11 cellular contexts compared by ENCODE assay signal in the genomic region with DNA sequence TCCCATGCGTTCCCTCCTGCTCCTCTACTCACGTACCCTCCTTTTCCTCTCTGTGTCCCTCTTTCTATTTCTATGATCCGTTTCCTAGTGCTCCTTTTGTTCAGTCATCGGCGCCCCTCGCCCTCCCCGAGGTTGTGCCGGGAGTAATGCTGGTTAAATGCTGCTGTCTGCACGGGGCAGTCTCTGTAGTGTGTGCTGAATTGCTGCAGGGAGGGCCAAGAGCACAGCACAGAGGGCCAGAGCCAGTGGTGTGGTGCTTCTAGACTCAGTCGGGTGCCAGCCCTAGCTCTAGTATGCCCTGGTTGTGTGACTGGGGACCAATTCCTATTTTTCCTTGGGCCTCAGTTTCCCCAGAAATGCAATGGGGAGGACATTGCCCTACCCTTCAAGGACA.
DNase-seq lines count a peak whose midpoint lies in the region; ATAC-seq and TF ChIP-seq lines count a peak whose summit lies in the region.
"Had no signal": no experiment of that assay in that cellular context is flagged by ENCODE, and none has a peak within 500 bp of the region (broad histone marks: within the 10 kb centered on the region; RNA-seq: fewer than 3 reads in every experiment).

No MANE protein-coding gene starts in this region.

- no peak overlapping the region for H3K4ac ChIP-seq in mesendoderm (ENCODE audit: low read depth, low read length)

- no peaks in the 10 kb centered on the region for H3K36me3 ChIP-seq in fibroblast of lung (ENCODE audit: control insufficient read depth, insufficient read depth, low read length)
- no peaks in the 10 kb centered on the region for H3K36me3 ChIP-seq in mesendoderm (ENCODE audit: control insufficient read depth, insufficient read depth, low read length)
- no peaks in the 10 kb centered on the region for H3K36me3 ChIP-seq in thyroid gland
- no peaks in the 10 kb centered on the region for H3K36me3 ChIP-seq in esophagus squamous epithelium

- H4K8ac ChIP-seq in mesendoderm (ENCODE audit: low read depth, low read length), result no peak overlapping the region

- H3K9me3 ChIP-seq in fibroblast of lung (ENCODE audit: control insufficient read depth, insufficient read depth, low read depth, low read length), result no peaks in the 10 kb centered on the region
- no peaks in the 10 kb centered on the region for H3K9me3 ChIP-seq in thyroid gland
- H3K9me3 ChIP-seq in esophagus squamous epithelium, result no peaks in the 10 kb centered on the region

- no peak overlapping the region for H2BK120ac ChIP-seq in mesendoderm (ENCODE audit: low read depth, low read length)

- H3K4me1 ChIP-seq in fibroblast of lung (ENCODE audit: control insufficient read depth, extremely low read depth, insufficient read depth, low read length), result peaks cover 20% of the 10 kb centered on the region
- peaks cover 27% of the 10 kb centered on the region for H3K4me1 ChIP-seq in mesendoderm (ENCODE audit: control insufficient read depth, low read depth, low read length)
- H3K4me1 ChIP-seq in thyroid gland, result peaks cover 43 to 51% of the 10 kb centered on the region in 2 donors
- H3K4me1 ChIP-seq in esophagus squamous epithelium, result peaks cover 7 to 22% (median 9%) of the 10 kb centered on the region in 3 donors

- peak overlapping the region; percentile 37 for H2AFZ ChIP-seq in fibroblast of lung (ENCODE audit: low read length)

- ATAC-seq in GM18868 (IDR thresholded peaks at IDR 0.05; ENCODE audit: unreplicated experiment), result no peak

- no peak overlapping the region for H3K23ac ChIP-seq in mesendoderm (ENCODE audit: low read length)

- H3K27ac ChIP-seq in fibroblast of lung (ENCODE audit: insufficient read depth, low read length) (peak overlapping the region; percentile 85), mesendoderm (ENCODE audit: low read depth, low read length) (peak overlapping the region; percentile 18), thyroid gland (peak overlapping the region; percentile 47 to 69 (median 69)), esophagus squamous epithelium (peak overlapping the region in 2 of 4 donors; percentile 16 to 58)

- TF ChIP-seq CTCF in fibroblast of lung (conservative IDR thresholded peaks at IDR 0.05 in 1 of 2, IDR thresholded peaks at IDR 0.05 in 1 of 2; ENCODE audit: low read depth in 1 of 2, low read length in 2 of 2) (peak in 1 of 2 donors; percentile 2), thyroid gland (IDR thresholded peaks at IDR 0.05) (peak in 1 of 6 experiments; percentile 11), esophagus squamous epithelium (IDR thresholded peaks at IDR 0.05) (no peak)

- H2AK5ac ChIP-seq in mesendoderm (ENCODE audit: low read length), result peak overlapping the region; percentile 31

- no peak overlapping the region for H2BK15ac ChIP-seq in mesendoderm (replicated peaks; ENCODE audit: low read depth)

- H3K79me2 ChIP-seq in fibroblast of lung (ENCODE audit: control insufficient read depth, insufficient read depth, low read length), result no peaks in the 10 kb centered on the region
- H3K79me2 ChIP-seq in mesendoderm (ENCODE audit: control insufficient read depth, insufficient read depth, low read length), result no peaks in the 10 kb centered on the region

- no peaks in the 10 kb centered on the region for H3K79me1 ChIP-seq in mesendoderm (ENCODE audit: low read length)

- no peaks in the 10 kb centered on the region for H4K20me1 ChIP-seq in fibroblast of lung (ENCODE audit: control insufficient read depth, extremely low read depth, insufficient read depth, low read length)

- TF ChIP-seq POLR2A in thyroid gland (IDR thresholded peaks at IDR 0.05) (no peak), esophagus squamous epithelium (IDR thresholded peaks at IDR 0.05) (no peak)

- H2BK5ac ChIP-seq in mesendoderm (ENCODE audit: low read length), result peak overlapping the region; percentile 31

- no peak overlapping the region for H3K4me3 ChIP-seq in fibroblast of lung (replicated peaks in 1 of 4; ENCODE audit: control extremely low read depth in 1 of 4, insufficient read depth in 1 of 4, low read depth in 3 of 4, low read length in 4 of 4)
- H3K4me3 ChIP-seq in mesendoderm (ENCODE audit: low read length), result no peak overlapping the region
- no peak overlapping the region for H3K4me3 ChIP-seq in thyroid gland (replicated peaks in 1 of 3)
- H3K4me3 ChIP-seq in esophagus squamous epithelium, result no peak overlapping the region

- H3K18ac ChIP-seq in mesendoderm (ENCODE audit: low read length), result peak overlapping the region; percentile 1

- H3K27me3 ChIP-seq in fibroblast of lung (ENCODE audit: control insufficient read depth, insufficient read depth, low read length) (no peaks in the 10 kb centered on the region), mesendoderm (ENCODE audit: insufficient read depth, low read length, poor library complexity) (no peaks in the 10 kb centered on the region), thyroid gland (no peaks in the 10 kb centered on the region), esophagus squamous epithelium (peaks cover 0 to 35% (median 0%) of the 10 kb centered on the region in 4 donors)

- H3K9ac ChIP-seq in fibroblast of lung (ENCODE audit: insufficient read depth, low read length) (peak overlapping the region; percentile 51), mesendoderm (ENCODE audit: low read length) (peak overlapping the region; percentile 14)

- H3K56ac ChIP-seq in mesendoderm (ENCODE audit: low read length), result peak overlapping the region; percentile 75

- peak overlapping the region; percentile 69 for H3K4me2 ChIP-seq in fibroblast of lung (ENCODE audit: extremely low read depth, insufficient read depth, low read length)
- H3K4me2 ChIP-seq in mesendoderm (ENCODE audit: low read length), result peak overlapping the region; percentile 43

- intact Hi-C loops in thyroid gland (cut with DNase I), result no loop called here
- intact Hi-C loops in esophagus squamous epithelium (cut with DNase I), result no loop called here

- H4K5ac ChIP-seq in mesendoderm (ENCODE audit: low read length), result no peak overlapping the region

- DNase-seq in NCI-H1092 treated with DMSO at 0.1 percent for 48 hours (lab: John Stamatoyannopoulos, UW) (peak; percentile 50), fibroblast of lung (ENCODE audit: low read depth in 2 of 2) (no peak), mesendoderm (peak; percentile 77), thyroid gland (peak; percentile 56 to 63), esophagus squamous epithelium (lab: John Stamatoyannopoulos, UW) (no peak), ecto neural progenitor cell (ENCODE audit: low spot score) (no peak), amniotic stem cell (lab: John Stamatoyannopoulos, UW) (no peak)
- DNase-seq: activated B cell treated with CpG ODN at 0.5 μM for 24 hours, DMS153, NCI-H1048 had no signal

- WGBS in mesendoderm (ENCODE audit: extremely low coverage, insufficient coverage, low lambda C conversion rate), result no CpG with 5 or more reads among the region's 10 CpGs
- 29 to 34% methylated on average over 10 of the region's 10 CpGs for WGBS in thyroid gland, 2 donors
- 30 to 31% methylated on average over 7 to 9 of the region's 10 CpGs for WGBS in esophagus squamous epithelium, 2 donors

Comparison
In these comparisons a context has a peak if more than half of its experiments do, and no peak if none do; other contexts are left out.
1. DNase-seq: peak in NCI-H1092 treated with DMSO at 0.1 percent for 48 hours (single experiment), mesendoderm (single experiment) and thyroid gland (2 of 2); none in fibroblast of lung (0 of 2), esophagus squamous epithelium (single experiment), ecto neural progenitor cell (single experiment) and amniotic stem cell (single experiment).